31 cellular contexts compared by ENCODE assay signal in the genomic region with DNA sequence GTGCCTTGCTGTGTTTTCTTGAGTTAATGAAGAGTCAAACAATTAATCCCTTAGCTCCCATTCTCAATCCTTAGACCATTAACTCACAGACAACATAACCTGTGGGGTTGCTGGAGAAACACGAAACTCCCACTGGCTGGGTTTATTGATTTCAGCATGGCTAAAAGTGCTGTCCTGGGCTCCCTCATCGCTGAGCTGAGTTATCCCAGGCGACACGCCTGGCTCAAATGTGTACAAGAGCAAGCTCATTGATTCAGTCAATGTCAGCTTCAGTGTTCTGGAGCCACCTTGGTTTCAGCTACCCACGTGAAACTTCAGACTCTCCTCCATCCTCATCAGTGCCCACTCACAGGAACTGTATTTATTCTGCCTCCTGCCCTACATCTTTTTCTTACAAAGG.
"Had no signal": no experiment of that assay in that cellular context is flagged by ENCODE, and none has a peak within 500 bp of the region (broad histone marks: within the 10 kb centered on the region; RNA-seq: fewer than 3 reads in every experiment).

No MANE protein-coding gene starts in this region.

- ATAC-seq: activated CD4-positive, CD25-positive, alpha-beta regulatory T cell treated with anti-CD3 and anti-CD28 coated beads, Interleukin-2, amount 50 U/mL, for 24 hours; activated CD8-positive, alpha-beta T cell treated with anti-CD3 and anti-CD28 coated beads for 36 hours; activated T-cell treated with anti-CD3 and anti-CD28 coated beads, Interleukin-2, amount 50 U/mL, for 4 hours; activated T-helper 17 cell treated with anti-CD3 and anti-CD28 coated beads, Interleukin-2, amount 50 U/mL, for 72 hours; body of pancreas; effector memory CD8-positive, alpha-beta T cell; foreskin keratinocyte; gastrocnemius medialis; heart right ventricle had no signal

- H3K4me3 Mint-ChIP-seq: activated B cell treated with CpG ODN at 0.5 μM for 24 hours; activated CD8-positive, alpha-beta T cell treated with anti-CD3 and anti-CD28 coated beads for 36 hours; activated naive CD8-positive, alpha-beta T cell; activated T-cell treated with anti-CD3 and anti-CD28 coated beads, Interleukin-2, amount 50 U/mL, for 4 hours; activated T-helper 17 cell treated with anti-CD3 and anti-CD28 coated beads, Interleukin-2, amount 50 U/mL, for 72 hours; effector memory CD8-positive, alpha-beta T cell; T-helper 2 cell treated with Interferon-gamma antibody and Interleukin-4, amounts not matched to agents 5 μg/mL and 100 μg/mL, for 36 hours had no signal

- H3K27me3 ChIP-seq: body of pancreas, esophagus muscularis mucosa, foreskin keratinocyte, gastrocnemius medialis, heart right ventricle, hepatocyte had no signal

- H3K27ac ChIP-seq: body of pancreas, esophagus muscularis mucosa, foreskin keratinocyte, gastrocnemius medialis, heart right ventricle, hepatocyte, WERI-Rb-1 had no signal

- H3K36me3 ChIP-seq: esophagus muscularis mucosa, gastrocnemius medialis, heart right ventricle, WERI-Rb-1 had no signal

- DNase-seq: activated B cell treated with CpG ODN at 0.5 μM for 24 hours; activated CD4-positive, alpha-beta T cell treated with anti-CD3 and anti-CD28 coated beads for 48 hours; activated CD4-positive, alpha-beta T cell treated with anti-CD3 and anti-CD28 coated beads, Interleukin-2, amount 50 U/mL, for 1 hour; activated CD4-positive, alpha-beta T cell treated with anti-CD3 and anti-CD28 coated beads, Interleukin-2, amount 50 U/mL, for 48 hours; activated CD8-positive, alpha-beta memory T cell treated with anti-CD3 and anti-CD28 coated beads for 24 hours; activated CD8-positive, alpha-beta T cell treated with anti-CD3 and anti-CD28 coated beads for 36 hours; activated effector memory CD4-positive, alpha-beta T cell treated with Interleukin-2 at 50 U/mL for 16 hours; activated gamma-delta T cell treated with Interleukin-2 at 50 U/mL for 16 hours; activated naive CD4-positive, alpha-beta T cell treated with anti-CD3 and anti-CD28 coated beads, Interleukin-2, amount 50 U/mL, for 16 hours; activated naive CD4-positive, alpha-beta T cell treated with Interleukin-2 at 50 U/mL for 16 hours; activated T-cell treated with anti-CD3 and anti-CD28 coated beads, Interleukin-2, amount 50 U/mL, for 4 hours; amniotic stem cell; anterior cingulate cortex; body of pancreas; cortex of kidney; dermis blood vessel endothelial cell; effector CD4-positive, alpha-beta T cell; effector memory CD8-positive, alpha-beta T cell; erythroblast; foreskin keratinocyte; gastrocnemius medialis; heart right ventricle; T1000; WERI-Rb-1 had no signal

- H3K27ac Mint-ChIP-seq: activated B cell treated with CpG ODN at 0.5 μM for 24 hours; activated CD8-positive, alpha-beta T cell treated with anti-CD3 and anti-CD28 coated beads for 36 hours; activated naive CD8-positive, alpha-beta T cell; activated T-helper 17 cell treated with anti-CD3 and anti-CD28 coated beads, Interleukin-2, amount 50 U/mL, for 72 hours; effector memory CD8-positive, alpha-beta T cell; T-helper 2 cell treated with Interferon-gamma antibody and Interleukin-4, amounts not matched to agents 5 μg/mL and 100 μg/mL, for 36 hours had no signal

- H3K4me2 ChIP-seq: hepatocyte had no signal

- H3K4me1 ChIP-seq: body of pancreas, esophagus muscularis mucosa, foreskin keratinocyte, gastrocnemius medialis, heart right ventricle had no signal

- FAIRE-seq: colon had no signal

- H3K79me2 ChIP-seq: hepatocyte had no signal

- H3K36me3 Mint-ChIP-seq: activated naive CD8-positive, alpha-beta T cell had no signal

- H3K4me1 Mint-ChIP-seq: activated B cell treated with CpG ODN at 0.5 μM for 24 hours; activated T-helper 17 cell treated with anti-CD3 and anti-CD28 coated beads, Interleukin-2, amount 50 U/mL, for 72 hours had no signal

- H3K9me3 Mint-ChIP-seq: activated T-cell treated with anti-CD3 and anti-CD28 coated beads, Interleukin-2, amount 50 U/mL, for 4 hours had no signal

- H3K9me3 ChIP-seq: body of pancreas, esophagus muscularis mucosa, gastrocnemius medialis had no signal

- H2AFZ ChIP-seq: hepatocyte had no signal

- H3K4me3 ChIP-seq: body of pancreas, esophagus muscularis mucosa, gastrocnemius medialis, heart right ventricle, hepatocyte had no signal

- H3K27me3 Mint-ChIP-seq: activated B cell treated with CpG ODN at 0.5 μM for 24 hours; activated CD8-positive, alpha-beta T cell treated with anti-CD3 and anti-CD28 coated beads for 36 hours; activated naive CD8-positive, alpha-beta T cell; activated T-helper 17 cell treated with anti-CD3 and anti-CD28 coated beads, Interleukin-2, amount 50 U/mL, for 72 hours; effector memory CD8-positive, alpha-beta T cell had no signal
